10 cellular contexts compared by ENCODE assay signal in the genomic region with DNA sequence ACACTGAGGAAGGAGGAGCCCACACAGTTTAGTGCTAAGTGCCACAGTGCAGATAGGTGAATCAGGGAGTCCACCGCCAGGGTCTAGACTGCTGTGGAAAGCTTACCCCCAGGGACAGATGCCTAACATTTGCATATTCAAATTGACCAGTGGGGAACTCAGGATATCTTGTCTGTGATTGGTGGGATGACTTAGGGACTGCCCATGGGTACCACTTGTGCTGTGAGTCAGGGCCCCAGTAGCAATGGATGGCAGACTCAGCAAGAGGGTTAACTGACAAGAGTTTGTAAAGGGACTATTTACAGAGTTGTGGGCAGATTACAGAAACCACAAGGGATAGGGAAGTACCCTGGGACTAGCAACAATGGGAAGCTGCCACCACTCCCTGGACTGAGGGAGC.
DNase-seq lines count a peak whose midpoint lies in the region; ATAC-seq lines count a peak whose summit lies in the region.
"Had no signal": no experiment of that assay in that cellular context is flagged by ENCODE, and none has a peak within 500 bp of the region (broad histone marks: within the 10 kb centered on the region; RNA-seq: fewer than 3 reads in every experiment).

No MANE protein-coding gene starts in this region.

- H3K4me1 Mint-ChIP-seq in activated T-cell treated with anti-CD3 and anti-CD28 coated beads, Interleukin-2, amount 50 U/mL, for 4 hours (ENCODE audit: low read depth) = peaks cover 27% of the 10 kb centered on the region
- peaks cover 26% of the 10 kb centered on the region for H3K4me1 Mint-ChIP-seq in stimulated activated effector memory CD8-positive, alpha-beta T cell treated with anti-CD3 and anti-CD28 coated beads, Interleukin-12 subunit alpha, Interleukin-12 subunit beta, amount 100 ng/mL, for 72 hours

- H3K4me3 Mint-ChIP-seq in activated T-cell treated with anti-CD3 and anti-CD28 coated beads, Interleukin-2, amount 50 U/mL, for 4 hours = no peak overlapping the region
- H3K4me3 Mint-ChIP-seq in stimulated activated effector memory CD8-positive, alpha-beta T cell treated with anti-CD3 and anti-CD28 coated beads, Interleukin-12 subunit alpha, Interleukin-12 subunit beta, amount 100 ng/mL, for 72 hours = no peak overlapping the region

- H3K27me3 Mint-ChIP-seq in activated T-cell treated with anti-CD3 and anti-CD28 coated beads, Interleukin-2, amount 50 U/mL, for 4 hours (ENCODE audit: low read depth) = peaks cover 4% of the 10 kb centered on the region

- intact Hi-C loops in Right ventricle myocardium superior (cut with DNase I) = loop anchor here (10.0 kb wide), 5 partner anchors 81 to 449 kb away; partner anchors contain the start of gene BCOR

- peak; percentile 61 to 69 for ATAC-seq in activated T-cell treated with anti-CD3 and anti-CD28 coated beads, Interleukin-2, amount 50 U/mL, for 4 hours
- ATAC-seq in HG03196 (IDR thresholded peaks at IDR 0.05; ENCODE audit: unreplicated experiment) (peak; percentile 65), HG03175 (IDR thresholded peaks at IDR 0.05; ENCODE audit: unreplicated experiment) (no peak), Right ventricle myocardium superior (ENCODE audit: poor library complexity) (no peak)
- ATAC-seq in stimulated activated effector memory CD8-positive, alpha-beta T cell treated with anti-CD3 and anti-CD28 coated beads, Interleukin-12 subunit alpha, Interleukin-12 subunit beta, amount 100 ng/mL, for 72 hours = peak; percentile 90

- no peaks in the 10 kb centered on the region for H3K9me3 Mint-ChIP-seq in activated T-cell treated with anti-CD3 and anti-CD28 coated beads, Interleukin-2, amount 50 U/mL, for 4 hours
- H3K9me3 Mint-ChIP-seq in stimulated activated effector memory CD8-positive, alpha-beta T cell treated with anti-CD3 and anti-CD28 coated beads, Interleukin-12 subunit alpha, Interleukin-12 subunit beta, amount 100 ng/mL, for 72 hours = no peaks in the 10 kb centered on the region

- DNase-seq in activated T-cell treated with anti-CD3 and anti-CD28 coated beads, Interleukin-2, amount 50 U/mL, for 4 hours = no peak
- DNase-seq in activated T-cell treated with anti-CD3 and anti-CD28 coated beads, Interleukin-2, amount 50 U/mL, for 1 hour = no peak
- DNase-seq in SK-MEL-5 (ENCODE audit: low read depth, low spot score) (peak; percentile 11), Right ventricle myocardium superior (no peak)
- DNase-seq in stimulated activated effector memory CD8-positive, alpha-beta T cell treated with anti-CD3 and anti-CD28 coated beads, Interleukin-12 subunit alpha, Interleukin-12 subunit beta, amount 100 ng/mL, for 72 hours (ENCODE audit: low spot score in 2 of 2) = no peak
- no peak for DNase-seq in activated CD8-positive, alpha-beta memory T cell treated with anti-CD3 and anti-CD28 coated beads, Interleukin-2, amount 50 U/mL, for 48 hours
- DNase-seq: colonic mucosa; NK-92 treated with Interleukin-12 subunit alpha and Interleukin-12 subunit beta, amount 100 ng/mL, for 24 hours had no signal

- no peak overlapping the region for H3K27ac Mint-ChIP-seq in stimulated activated effector memory CD8-positive, alpha-beta T cell treated with anti-CD3 and anti-CD28 coated beads, Interleukin-12 subunit alpha, Interleukin-12 subunit beta, amount 100 ng/mL, for 72 hours

- no peaks in the 10 kb centered on the region for H3K36me3 Mint-ChIP-seq in activated T-cell treated with anti-CD3 and anti-CD28 coated beads, Interleukin-2, amount 50 U/mL, for 4 hours (ENCODE audit: insufficient read depth)
- H3K36me3 Mint-ChIP-seq in stimulated activated effector memory CD8-positive, alpha-beta T cell treated with anti-CD3 and anti-CD28 coated beads, Interleukin-12 subunit alpha, Interleukin-12 subunit beta, amount 100 ng/mL, for 72 hours = no peaks in the 10 kb centered on the region

- in situ Hi-C loops in SK-MEL-5 (cut with HindIII; ENCODE audit: low pct_unique_long_range_greater_than_20kb, low sequenced_read_pairs) = no loop called here

Comparison
In these comparisons a context has a peak if more than half of its experiments do, and no peak if none do; other contexts are left out.
1. ATAC-seq: peak in activated T-cell treated with anti-CD3 and anti-CD28 coated beads, Interleukin-2, amount 50 U/mL, for 4 hours (2 of 2), HG03196 (single experiment) and stimulated activated effector memory CD8-positive, alpha-beta T cell treated with anti-CD3 and anti-CD28 coated beads, Interleukin-12 subunit alpha, Interleukin-12 subunit beta, amount 100 ng/mL, for 72 hours (single experiment); none in HG03175 (single experiment) and Right ventricle myocardium superior (single experiment).